14 cellular contexts compared by ENCODE assay signal in the genomic region with DNA sequence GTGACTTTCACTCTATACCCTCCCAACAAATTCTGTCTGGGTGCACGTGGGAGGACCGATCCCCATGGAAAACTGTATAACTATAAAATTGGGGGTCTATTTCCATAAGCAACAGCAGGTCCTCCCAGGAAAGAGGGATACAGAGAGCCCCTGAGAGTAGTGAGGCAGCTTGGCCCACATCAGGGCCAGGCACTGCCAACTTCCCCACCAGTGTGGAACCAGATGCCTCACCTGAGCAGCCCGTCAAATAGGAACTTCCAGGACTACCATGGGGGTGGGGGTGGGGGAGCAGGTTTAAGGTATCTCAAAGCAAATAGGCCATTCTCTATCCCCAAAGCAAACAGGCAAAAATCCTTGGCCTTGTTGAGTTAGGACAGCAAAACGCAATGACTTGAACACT. TPM values are rescaled to one million over a fixed set of nuclear protein-coding genes. Genes with fewer than 3 reads are reported as not detected.
DNase-seq lines count a peak whose midpoint lies in the region; ATAC-seq and TF ChIP-seq lines count a peak whose summit lies in the region.
"Had no signal": no experiment of that assay in that cellular context is flagged by ENCODE, and none has a peak within 500 bp of the region (broad histone marks: within the 10 kb centered on the region; RNA-seq: fewer than 3 reads in every experiment).

No MANE protein-coding gene starts in this region.

- H3K9me3 ChIP-seq in SJSA1 (replicated peaks) (no peaks in the 10 kb centered on the region), gastroesophageal sphincter (no peaks in the 10 kb centered on the region), upper lobe of right lung (no peaks in the 10 kb centered on the region)
- H3K9me3 ChIP-seq: HAP-1 had no signal

- no peak for TF ChIP-seq POLR2A in gastroesophageal sphincter (IDR thresholded peaks at IDR 0.05)

- WGBS in gastroesophageal sphincter (ENCODE audit: low coverage in 1 of 2), 2 donors: 80 to 100% methylated on average over 1 to 3 of the region's 4 CpGs

- H3K4me1 Mint-ChIP-seq in neural crest cell: peaks cover 45% of the 10 kb centered on the region
- H3K4me1 Mint-ChIP-seq in progenitor cell of endocrine pancreas (ENCODE audit: low read depth): peaks cover 6% of the 10 kb centered on the region

- H3K4me3 ChIP-seq in SJSA1 (no peak overlapping the region), gastroesophageal sphincter (no peak overlapping the region), upper lobe of right lung (no peak overlapping the region)
- H3K4me3 ChIP-seq: HAP-1 had no signal

- H3K27ac Mint-ChIP-seq in neural crest cell (ENCODE audit: unreplicated experiment) (peak overlapping the region; percentile 87), progenitor cell of endocrine pancreas (no peak overlapping the region)
- H3K27ac Mint-ChIP-seq: memory B cell had no signal

- no peaks in the 10 kb centered on the region for H3K27me3 ChIP-seq in SJSA1 (replicated peaks)
- H3K27me3 ChIP-seq in gastroesophageal sphincter: no peaks in the 10 kb centered on the region
- H3K27me3 ChIP-seq in upper lobe of right lung: no peaks in the 10 kb centered on the region

- H3K4me1 ChIP-seq in SJSA1 (replicated peaks) (peaks cover 55% of the 10 kb centered on the region), gastroesophageal sphincter (peaks cover 0 to 50% (median 9%) of the 10 kb centered on the region in 3 donors), upper lobe of right lung (peaks cover 50% of the 10 kb centered on the region)
- H3K4me1 ChIP-seq: HAP-1 had no signal

- ATAC-seq in gastroesophageal sphincter (no peak), upper lobe of right lung (no peak)

- H3K27me3 Mint-ChIP-seq in neural crest cell (ENCODE audit: low read depth) (no peaks in the 10 kb centered on the region), progenitor cell of endocrine pancreas (no peaks in the 10 kb centered on the region)
- H3K27me3 Mint-ChIP-seq: memory B cell had no signal

- H3K27ac ChIP-seq in SJSA1 (peak overlapping the region; percentile 95), gastroesophageal sphincter (peak overlapping the region in 3 of 4 donors; percentile 4 to 58 (median 47)), upper lobe of right lung (peak overlapping the region; percentile 2), substantia nigra (ENCODE audit: low read depth, low read length, poor library complexity, severe bottlenecking) (no peak overlapping the region)

- no peak for TF ChIP-seq CTCF in gastroesophageal sphincter (IDR thresholded peaks at IDR 0.05)
- no peak for TF ChIP-seq CTCF in neural crest cell (conservative IDR thresholded peaks at IDR 0.05)
- no peak for TF ChIP-seq CTCF in upper lobe of right lung (IDR thresholded peaks at IDR 0.05)
- TF ChIP-seq CTCF in progenitor cell of endocrine pancreas (IDR thresholded peaks at IDR 0.05; ENCODE audit: unreplicated experiment): no peak

- DNase-seq in SJSA1 (ENCODE audit: low read depth in 1 of 2, low spot score in 2 of 2) (no peak), neural crest cell (ENCODE audit: low read depth, low spot score) (no peak), upper lobe of right lung (peak; percentile 25), substantia nigra (lab: John Stamatoyannopoulos, UW) (no peak), progenitor cell of endocrine pancreas (ENCODE audit: low spot score, unreplicated experiment) (no peak), AML-193 (lab: John Stamatoyannopoulos, UW) (no peak), NCI-H2029 (lab: John Stamatoyannopoulos, UW) (no peak)
- DNase-seq: activated naive CD4-positive, alpha-beta T cell treated with anti-CD3 and anti-CD28 coated beads, Interleukin-2, amount 50 U/mL, for 16 hours; GDM1; NCI-H187 treated with DMSO at 0.1 percent for 48 hours; stimulated activated naive CD4-positive, alpha-beta T cell had no signal

- H3K36me3 Mint-ChIP-seq in neural crest cell (ENCODE audit: low read depth) (peaks cover 4% of the 10 kb centered on the region), progenitor cell of endocrine pancreas (ENCODE audit: insufficient read depth) (peaks cover 1% of the 10 kb centered on the region)
- H3K36me3 Mint-ChIP-seq: memory B cell had no signal

- H3K9me3 Mint-ChIP-seq in neural crest cell (no peaks in the 10 kb centered on the region), progenitor cell of endocrine pancreas (ENCODE audit: low read depth) (no peaks in the 10 kb centered on the region)
- H3K9me3 Mint-ChIP-seq: memory B cell had no signal

- H3K36me3 ChIP-seq in SJSA1 (peaks cover 25% of the 10 kb centered on the region), gastroesophageal sphincter (no peaks in the 10 kb centered on the region), upper lobe of right lung (no peaks in the 10 kb centered on the region)

- intact Hi-C loops in upper lobe of right lung (cut with DNase I): no loop called here

- no peak for TF ChIP-seq EP300 in gastroesophageal sphincter (IDR thresholded peaks at IDR 0.05)

- H3K4me3 Mint-ChIP-seq in neural crest cell: no peak overlapping the region
- no peak overlapping the region for H3K4me3 Mint-ChIP-seq in progenitor cell of endocrine pancreas (ENCODE audit: low read depth)
- H3K4me3 Mint-ChIP-seq: memory B cell had no signal

RNA-seq across cellular contexts. Expression of a gene that starts 33.3 kb away (rescaled TPM):
- 7.9 and 13.3 TPM in 2 replicates for total RNA-seq in SJSA1 (2014; rRNA removed; shearing (Covaris generic))
- total RNA-seq in gastroesophageal sphincter: 10 to 100 TPM; 10.2 to 18.1 (median 14.7) TPM
- total RNA-seq in neural crest cell: 24.2 and 24.3 TPM in 2 replicates
- 40.7 TPM for total RNA-seq in upper lobe of right lung
- 10.1 and 10.3 TPM in 2 replicates for total RNA-seq in progenitor cell of endocrine pancreas
